8 cellular contexts compared by ENCODE assay signal in the genomic region with DNA sequence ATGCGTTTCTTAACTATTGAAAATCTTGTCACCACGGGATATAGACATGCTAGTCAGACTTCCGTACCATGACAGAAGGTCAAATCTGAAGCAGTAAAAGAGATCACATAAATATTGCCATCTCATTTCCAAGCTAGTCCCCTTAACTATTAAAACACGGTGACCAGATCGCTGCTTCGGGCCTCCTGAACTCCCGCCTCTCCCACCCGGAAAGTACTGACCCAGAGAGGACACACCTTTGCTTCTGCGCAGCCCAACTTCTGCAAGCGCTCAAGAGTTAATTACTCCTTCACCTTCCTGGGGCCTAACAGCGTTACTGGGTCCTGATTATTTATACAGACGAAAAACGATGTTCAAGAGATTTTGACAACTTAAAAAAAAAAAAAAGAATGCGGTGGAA. TPM values are rescaled to one million over a fixed set of nuclear protein-coding genes. Genes with fewer than 3 reads are reported as not detected.
A peak's percentile ranks its signal among the peaks of the same experiment; 100 is the strongest.
DNase-seq lines count a peak whose midpoint lies in the region; ATAC-seq lines count a peak whose summit lies in the region.

No MANE protein-coding gene starts in this region.

- H3K9me3 ChIP-seq in iPS-18c (ENCODE audit: control insufficient read depth, insufficient read depth, low read length) = no peaks in the 10 kb centered on the region

- CTCF ChIA-PET in activated CD4-positive, alpha-beta memory T cell treated with anti-CD3 and anti-CD28 coated beads for 36 hours (lab: Charles Lee) = interaction anchor here (0.6 to 8.6 kb wide), 7 partner anchors 15 to 196 kb away, joined by 3 to 205 read pairs (median 13); partner anchors contain the start of genes CELSR2 and PSRC1

- H3K4me3 ChIP-seq in iPS-18c (ENCODE audit: insufficient read depth, low read depth, low read length) = peak overlapping the region; percentile 56

- no peak overlapping the region for H3K27ac Mint-ChIP-seq in activated CD4-positive, alpha-beta memory T cell treated with anti-CD3 and anti-CD28 coated beads for 36 hours
- peak overlapping the region; percentile 63 to 72 for H3K27ac Mint-ChIP-seq in stimulated activated naive CD8-positive, alpha-beta T cell treated with anti-CD3 and anti-CD28 coated beads, Interleukin-15, amount 100 ng/mL, for 72 hours

- DNase-seq in activated T-cell treated with anti-CD3 and anti-CD28 coated beads, Interleukin-2, amount 50 U/mL, for 4 hours = no peak
- DNase-seq in activated T-cell treated with anti-CD3 and anti-CD28 coated beads for 4 hours (no peak), activated gamma-delta T cell treated with Interleukin-2 at 50 U/mL for 16 hours (no peak)
- no peak for DNase-seq in activated CD4-positive, alpha-beta memory T cell treated with anti-CD3 and anti-CD28 coated beads for 36 hours
- peak in 1 of 2 donors; percentile 5 for DNase-seq in stimulated activated naive CD8-positive, alpha-beta T cell treated with anti-CD3 and anti-CD28 coated beads, Interleukin-15, amount 100 ng/mL, for 72 hours

- H3K36me3 Mint-ChIP-seq in activated T-cell treated with anti-CD3 and anti-CD28 coated beads, Interleukin-2, amount 50 U/mL, for 4 hours (ENCODE audit: insufficient read depth) = peaks cover 5% of the 10 kb centered on the region
- peaks cover 1% of the 10 kb centered on the region for H3K36me3 Mint-ChIP-seq in activated CD4-positive, alpha-beta memory T cell treated with anti-CD3 and anti-CD28 coated beads for 36 hours

- H3K27me3 Mint-ChIP-seq in activated T-cell treated with anti-CD3 and anti-CD28 coated beads, Interleukin-2, amount 50 U/mL, for 4 hours (ENCODE audit: low read depth) = peaks cover 47% of the 10 kb centered on the region
- H3K27me3 Mint-ChIP-seq in activated CD4-positive, alpha-beta memory T cell treated with anti-CD3 and anti-CD28 coated beads for 36 hours = peaks cover 39% of the 10 kb centered on the region
- peaks cover 41% of the 10 kb centered on the region for H3K27me3 Mint-ChIP-seq in stimulated activated naive CD8-positive, alpha-beta T cell treated with anti-CD3 and anti-CD28 coated beads, Interleukin-15, amount 100 ng/mL, for 72 hours

- peak overlapping the region; percentile 76 for H3K4me3 Mint-ChIP-seq in activated T-cell treated with anti-CD3 and anti-CD28 coated beads, Interleukin-2, amount 50 U/mL, for 4 hours
- H3K4me3 Mint-ChIP-seq in activated CD4-positive, alpha-beta memory T cell treated with anti-CD3 and anti-CD28 coated beads for 36 hours = peak overlapping the region; percentile 65
- peak overlapping the region; percentile 82 to 87 for H3K4me3 Mint-ChIP-seq in stimulated activated naive CD8-positive, alpha-beta T cell treated with anti-CD3 and anti-CD28 coated beads, Interleukin-15, amount 100 ng/mL, for 72 hours

- ATAC-seq in activated T-cell treated with anti-CD3 and anti-CD28 coated beads, Interleukin-2, amount 50 U/mL, for 4 hours = no peak
- ATAC-seq in stimulated activated naive CD8-positive, alpha-beta T cell treated with anti-CD3 and anti-CD28 coated beads, Interleukin-15, amount 100 ng/mL, for 72 hours = no peak
- ATAC-seq in HG03457 (IDR thresholded peaks at IDR 0.05; ENCODE audit: unreplicated experiment) = no peak
- no peak for ATAC-seq in GM19452 (IDR thresholded peaks at IDR 0.05; ENCODE audit: unreplicated experiment)

- intact Hi-C loops in activated CD4-positive, alpha-beta memory T cell treated with anti-CD3 and anti-CD28 coated beads for 36 hours (cut with micrococcal nuclease) = no loop called here

- H3K9me3 Mint-ChIP-seq in activated T-cell treated with anti-CD3 and anti-CD28 coated beads, Interleukin-2, amount 50 U/mL, for 4 hours = no peaks in the 10 kb centered on the region
- no peaks in the 10 kb centered on the region for H3K9me3 Mint-ChIP-seq in activated CD4-positive, alpha-beta memory T cell treated with anti-CD3 and anti-CD28 coated beads for 36 hours
- H3K9me3 Mint-ChIP-seq in stimulated activated naive CD8-positive, alpha-beta T cell treated with anti-CD3 and anti-CD28 coated beads, Interleukin-15, amount 100 ng/mL, for 72 hours = no peaks in the 10 kb centered on the region

- peaks cover 12% of the 10 kb centered on the region for H3K4me1 Mint-ChIP-seq in activated T-cell treated with anti-CD3 and anti-CD28 coated beads, Interleukin-2, amount 50 U/mL, for 4 hours (ENCODE audit: low read depth)
- peaks cover 7% of the 10 kb centered on the region for H3K4me1 Mint-ChIP-seq in activated CD4-positive, alpha-beta memory T cell treated with anti-CD3 and anti-CD28 coated beads for 36 hours (ENCODE audit: low read depth)
- H3K4me1 Mint-ChIP-seq in stimulated activated naive CD8-positive, alpha-beta T cell treated with anti-CD3 and anti-CD28 coated beads, Interleukin-15, amount 100 ng/mL, for 72 hours = peaks cover 28% of the 10 kb centered on the region

- POLR2A ChIA-PET in activated CD4-positive, alpha-beta memory T cell treated with anti-CD3 and anti-CD28 coated beads for 36 hours (lab: Charles Lee) = interaction anchor here (1.2 to 1.6 kb wide), 2 partner anchors 28 to 118 kb away, joined by 3 to 4 read pairs; no protein-coding TSS in a partner anchor

RNA-seq across cellular contexts. Expression of gene SORT1, which starts 0.7 kb away (rescaled TPM):
- 1 to 10 TPM; 1.1 to 1.6 (median 1.2) TPM for total RNA-seq in activated T-cell treated with anti-CD3 and anti-CD28 coated beads, Interleukin-2, amount 50 U/mL, for 4 hours
- total RNA-seq in activated CD4-positive, alpha-beta memory T cell treated with anti-CD3 and anti-CD28 coated beads for 36 hours = under 1 TPM; 0.31 to 0.51 TPM

RNA-seq across cellular contexts. Expression of gene PSMA5, which starts 29.3 kb away (rescaled TPM):
- total RNA-seq in activated T-cell treated with anti-CD3 and anti-CD28 coated beads, Interleukin-2, amount 50 U/mL, for 4 hours = 100 to 1,000 TPM; 298 to 351 (median 300) TPM
- 100 to 1,000 TPM; 217 to 218 TPM for total RNA-seq in activated CD4-positive, alpha-beta memory T cell treated with anti-CD3 and anti-CD28 coated beads for 36 hours
